19 cellular contexts compared by ENCODE assay signal in the genomic region with DNA sequence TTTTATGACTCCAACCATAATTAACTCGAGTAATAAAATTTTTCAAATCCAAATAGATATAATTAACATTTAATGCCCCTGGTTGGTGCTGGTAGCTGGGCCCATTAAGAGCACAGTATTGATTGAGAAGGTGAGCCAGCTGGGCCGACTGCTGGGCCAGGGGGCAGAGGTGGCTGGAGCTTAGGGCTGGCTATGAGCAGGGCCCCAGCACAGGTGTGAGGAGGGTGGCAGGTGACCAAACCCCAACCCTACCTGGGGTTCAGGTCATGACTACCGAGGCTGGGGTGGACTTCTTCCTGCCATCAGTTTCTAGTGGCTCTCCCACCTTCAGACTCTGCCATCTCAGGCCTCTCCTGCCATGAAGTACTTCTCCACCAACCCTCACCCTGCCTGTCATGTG.
"Had no signal": no experiment of that assay in that cellular context is flagged by ENCODE, and none has a peak within 500 bp of the region (broad histone marks: within the 10 kb centered on the region; RNA-seq: fewer than 3 reads in every experiment).

No MANE protein-coding gene starts in this region.

- H3K36me3 Mint-ChIP-seq: activated CD8-positive, alpha-beta memory T cell treated with anti-CD3 and anti-CD28 coated beads, Interleukin-2, amount 10 ng/mL, durations not matched to agents 7 days and 5 days; activated naive CD8-positive, alpha-beta T cell treated with anti-CD3 and anti-CD28 coated beads for 36 hours; T-cell had no signal

- H3K9me3 Mint-ChIP-seq: activated B cell treated with CpG ODN at 0.5 μM for 24 hours; activated CD4-positive, alpha-beta T cell treated with anti-CD3 and anti-CD28 coated beads, Interleukin-2, amount 10 ng/mL, durations not matched to agents 24 days and 14 days; activated naive CD8-positive, alpha-beta T cell treated with anti-CD3 and anti-CD28 coated beads for 36 hours; activated T-cell treated with anti-CD3 and anti-CD28 coated beads, Interleukin-2, amount 50 U/mL, for 24 hours; activated T-helper 1 cell treated with anti-CD3 and anti-CD28 coated beads, Interleukin-12 subunit alpha, Interleukin-12 subunit beta, Interleukin-2, Interleukin-4 antibody, amounts not matched to agents 30 ng/mL and 10 ng/mL and 1 ng/mL, durations not matched to agents 14 hours and 24 hours and 36 hours; T-cell had no signal

- H3K27ac ChIP-seq: SK-N-MC had no signal

- H3K4me3 ChIP-seq: SK-N-MC had no signal

- H3K4me1 Mint-ChIP-seq: activated B cell treated with CpG ODN at 0.5 μM for 24 hours; activated CD4-positive, alpha-beta T cell treated with anti-CD3 and anti-CD28 coated beads, Interleukin-2, amount 10 ng/mL, durations not matched to agents 24 days and 14 days; activated CD8-positive, alpha-beta memory T cell treated with anti-CD3 and anti-CD28 coated beads, Interleukin-2, amount 10 ng/mL, durations not matched to agents 7 days and 5 days; activated naive CD8-positive, alpha-beta T cell treated with anti-CD3 and anti-CD28 coated beads for 36 hours; T-cell had no signal

- DNase-seq: activated B cell treated with CpG ODN at 0.5 μM for 24 hours; activated CD4-positive, alpha-beta T cell treated with anti-CD3 and anti-CD28 coated beads for 1 hour; activated CD4-positive, alpha-beta T cell treated with anti-CD3 and anti-CD28 coated beads, Interleukin-2, amount 10 ng/mL, durations not matched to agents 24 days and 14 days; activated CD4-positive, alpha-beta T cell treated with anti-CD3 and anti-CD28 coated beads, Interleukin-2, amount 50 U/mL, for 48 hours; activated CD8-positive, alpha-beta memory T cell treated with anti-CD3 and anti-CD28 coated beads, Interleukin-2, amount 10 ng/mL, durations not matched to agents 7 days and 5 days; activated effector memory CD4-positive, alpha-beta T cell treated with anti-CD3 and anti-CD28 coated beads, Interleukin-2, amount 50 U/mL, for 16 hours; activated naive CD4-positive, alpha-beta T cell treated with Interleukin-2 at 50 U/mL for 16 hours; activated naive CD8-positive, alpha-beta T cell treated with anti-CD3 and anti-CD28 coated beads for 36 hours; activated T-cell treated with anti-CD3 and anti-CD28 coated beads, Interleukin-2, amount 50 U/mL, for 24 hours; KG1; MV-4-11; NCI-H1417 treated with DMSO at 0.1 percent for 48 hours; NCI-H187; NCI-H510A treated with DMSO at 0.1 percent for 48 hours; T-cell; T-helper 2 cell; T1000 had no signal

- H3K27me3 Mint-ChIP-seq: activated CD4-positive, alpha-beta T cell treated with anti-CD3 and anti-CD28 coated beads, Interleukin-2, amount 10 ng/mL, durations not matched to agents 24 days and 14 days; activated naive CD8-positive, alpha-beta T cell treated with anti-CD3 and anti-CD28 coated beads for 36 hours; activated T-cell treated with anti-CD3 and anti-CD28 coated beads, Interleukin-2, amount 50 U/mL, for 24 hours; T-cell had no signal

- H3K4me3 Mint-ChIP-seq: activated B cell treated with CpG ODN at 0.5 μM for 24 hours; activated CD4-positive, alpha-beta T cell treated with anti-CD3 and anti-CD28 coated beads, Interleukin-2, amount 10 ng/mL, durations not matched to agents 24 days and 14 days; activated CD8-positive, alpha-beta memory T cell treated with anti-CD3 and anti-CD28 coated beads, Interleukin-2, amount 10 ng/mL, durations not matched to agents 7 days and 5 days; activated naive CD8-positive, alpha-beta T cell treated with anti-CD3 and anti-CD28 coated beads for 36 hours; activated T-cell treated with anti-CD3 and anti-CD28 coated beads, Interleukin-2, amount 50 U/mL, for 24 hours; activated T-helper 1 cell treated with anti-CD3 and anti-CD28 coated beads, Interleukin-12 subunit alpha, Interleukin-12 subunit beta, Interleukin-2, Interleukin-4 antibody, amounts not matched to agents 30 ng/mL and 10 ng/mL and 1 ng/mL, durations not matched to agents 14 hours and 24 hours and 36 hours; T-cell had no signal

- ATAC-seq: activated CD8-positive, alpha-beta memory T cell treated with anti-CD3 and anti-CD28 coated beads, Interleukin-2, amount 10 ng/mL, durations not matched to agents 7 days and 5 days; T-cell had no signal

- H3K27ac Mint-ChIP-seq: activated B cell treated with CpG ODN at 0.5 μM for 24 hours; activated CD4-positive, alpha-beta T cell treated with anti-CD3 and anti-CD28 coated beads, Interleukin-2, amount 10 ng/mL, durations not matched to agents 24 days and 14 days; activated CD8-positive, alpha-beta memory T cell treated with anti-CD3 and anti-CD28 coated beads, Interleukin-2, amount 10 ng/mL, durations not matched to agents 7 days and 5 days; activated naive CD8-positive, alpha-beta T cell treated with anti-CD3 and anti-CD28 coated beads for 36 hours; activated T-cell treated with anti-CD3 and anti-CD28 coated beads, Interleukin-2, amount 50 U/mL, for 24 hours; activated T-helper 1 cell treated with anti-CD3 and anti-CD28 coated beads, Interleukin-12 subunit alpha, Interleukin-12 subunit beta, Interleukin-2, Interleukin-4 antibody, amounts not matched to agents 30 ng/mL and 10 ng/mL and 1 ng/mL, durations not matched to agents 14 hours and 24 hours and 36 hours; T-cell had no signal
